ENCODE assay signal across 10 cellular contexts in genomic region chr5:24042688-24043087, GRCh38.
"Had no signal": no experiment of that assay in that cellular context is flagged by ENCODE, and none has a peak within 500 bp of the region (broad histone marks: within the 10 kb centered on the region; RNA-seq: fewer than 3 reads in every experiment).

No MANE protein-coding gene starts in this region.

- ATAC-seq: HCT116 had no signal

- H2AFZ ChIP-seq: GM23248 had no signal

- H3K36me3 ChIP-seq: HAP-1 had no signal

- H3K9ac ChIP-seq: GM23248, KMS-11 had no signal

- DNase-seq: GM23248, GOT3, H7, HFFc6, IMR-90, KBM-7 had no signal

- H3K4me1 ChIP-seq: HAP-1 had no signal

- H3K4me3 ChIP-seq: GM23248, HAP-1 had no signal

- H3K9me3 ChIP-seq: HAP-1 had no signal

- H3K4me2 ChIP-seq: KMS-11 had no signal

- H3K27ac ChIP-seq: GM23248, HL-60, KMS-11 had no signal
